11 cellular contexts compared by ENCODE assay signal in the genomic region with DNA sequence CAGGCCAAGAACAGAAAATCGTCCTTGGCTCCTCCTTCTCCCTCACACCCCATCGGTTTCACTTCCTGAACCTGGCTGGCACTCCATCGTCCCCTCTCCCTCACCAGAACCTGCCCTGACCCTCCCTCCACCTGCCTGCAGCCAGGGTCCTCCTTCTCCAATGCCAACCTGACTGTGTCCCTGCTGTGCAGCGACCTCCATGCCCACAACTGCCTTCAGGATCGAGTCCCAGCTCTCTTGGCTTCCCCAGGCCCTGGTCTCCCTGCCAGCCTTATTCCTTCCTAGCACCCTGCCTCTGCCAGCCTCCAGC. TPM values are rescaled to one million over a fixed set of nuclear protein-coding genes. Genes with fewer than 3 reads are reported as not detected.
DNase-seq lines count a peak whose midpoint lies in the region; ATAC-seq and TF ChIP-seq lines count a peak whose summit lies in the region.
"Had no signal": no experiment of that assay in that cellular context is flagged by ENCODE, and none has a peak within 500 bp of the region (broad histone marks: within the 10 kb centered on the region; RNA-seq: fewer than 3 reads in every experiment).

No MANE protein-coding gene starts in this region.

- H3K27me3 Mint-ChIP-seq in stimulated activated naive CD8-positive, alpha-beta T cell treated with anti-CD3 and anti-CD28 coated beads, Interleukin-15, Interleukin-2, amounts not matched to agents 100 ng/mL and 50 ng/mL, for 24 hours, result no peaks in the 10 kb centered on the region
- no peaks in the 10 kb centered on the region for H3K27me3 Mint-ChIP-seq in WTC11 (ENCODE audit: low read depth)
- peaks cover 13% of the 10 kb centered on the region for H3K27me3 Mint-ChIP-seq in Caco-2 (ENCODE audit: insufficient read depth, unreplicated experiment)

- peak overlapping the region; percentile 95 for H3K27ac Mint-ChIP-seq in stimulated activated naive CD8-positive, alpha-beta T cell treated with anti-CD3 and anti-CD28 coated beads, Interleukin-15, Interleukin-2, amounts not matched to agents 100 ng/mL and 50 ng/mL, for 24 hours
- peak overlapping the region; percentile 2; the same call in 1 of the 2 replicates for H3K27ac Mint-ChIP-seq in WTC11
- no peak overlapping the region for H3K27ac Mint-ChIP-seq in Caco-2 (ENCODE audit: unreplicated experiment)

- TF ChIP-seq CTCF in WTC11 (IDR thresholded peaks at IDR 0.05), result no peak
- TF ChIP-seq CTCF in Caco-2 (IDR thresholded peaks at IDR 0.05; ENCODE audit: insufficient read depth in 1 of 2, low read depth in 1 of 2, low read length in 1 of 2, severe bottlenecking in 1 of 2, unreplicated experiment in 1 of 2), result no peak

- H3K27me3 ChIP-seq in Caco-2 (replicated peaks; ENCODE audit: control insufficient read depth, insufficient read depth, low read length), result no peaks in the 10 kb centered on the region
- H3K27me3 ChIP-seq: thyroid gland had no signal

- no peaks in the 10 kb centered on the region for H3K36me3 ChIP-seq in Caco-2 (ENCODE audit: control insufficient read depth, insufficient read depth, low read length)
- H3K36me3 ChIP-seq: thyroid gland had no signal

- no TSS peak for BruUV-seq in Caco-2 (replicated peaks; lab: Mats Ljungman, UMichigan)

- H3K4me3 Mint-ChIP-seq in stimulated activated naive CD8-positive, alpha-beta T cell treated with anti-CD3 and anti-CD28 coated beads, Interleukin-15, Interleukin-2, amounts not matched to agents 100 ng/mL and 50 ng/mL, for 24 hours, result peak overlapping the region; percentile 72
- H3K4me3 Mint-ChIP-seq in WTC11 (no peak overlapping the region), Caco-2 (ENCODE audit: unreplicated experiment) (no peak overlapping the region)

- H3K4me1 ChIP-seq in Caco-2, result no peaks in the 10 kb centered on the region
- H3K4me1 ChIP-seq: thyroid gland had no signal

- ATAC-seq in stimulated activated naive CD8-positive, alpha-beta T cell treated with anti-CD3 and anti-CD28 coated beads, Interleukin-15, Interleukin-2, amounts not matched to agents 100 U/mL and 50 U/mL, for 24 hours, result no peak
- ATAC-seq in HG02840 (IDR thresholded peaks at IDR 0.05; ENCODE audit: low FRiP score, unreplicated experiment) (peak; percentile 8), WTC11 (0 out of 2 replicates have a peak, but pooled peaks have one; percentile 28), HG03045 (IDR thresholded peaks at IDR 0.05; ENCODE audit: unreplicated experiment) (no peak)

- CTCF ChIA-PET in WTC11 (lab: Charles Lee), result no interaction called here
- CTCF ChIA-PET in Caco-2 (lab: Charles Lee), result no interaction called here

- POLR2A ChIA-PET in WTC11 (lab: Charles Lee), result no interaction called here
- POLR2A ChIA-PET in Caco-2 (lab: Charles Lee), result no interaction called here

- H3K4me1 Mint-ChIP-seq in stimulated activated naive CD8-positive, alpha-beta T cell treated with anti-CD3 and anti-CD28 coated beads, Interleukin-15, Interleukin-2, amounts not matched to agents 100 ng/mL and 50 ng/mL, for 24 hours (ENCODE audit: low read depth), result peaks cover 79% of the 10 kb centered on the region
- H3K4me1 Mint-ChIP-seq in WTC11, result peaks cover 13% of the 10 kb centered on the region
- peaks cover 3% of the 10 kb centered on the region for H3K4me1 Mint-ChIP-seq in Caco-2 (ENCODE audit: low read depth, unreplicated experiment)

- no peaks in the 10 kb centered on the region for H3K9me3 ChIP-seq in Caco-2
- H3K9me3 ChIP-seq: thyroid gland had no signal

- H3K4me3 ChIP-seq in Caco-2 (ENCODE audit: low read depth, low read length), result no peak overlapping the region
- H3K4me3 ChIP-seq: thyroid gland had no signal

- H3K36me3 Mint-ChIP-seq in stimulated activated naive CD8-positive, alpha-beta T cell treated with anti-CD3 and anti-CD28 coated beads, Interleukin-15, Interleukin-2, amounts not matched to agents 100 ng/mL and 50 ng/mL, for 24 hours (ENCODE audit: low read depth), result peaks cover 61% of the 10 kb centered on the region
- H3K36me3 Mint-ChIP-seq in WTC11, result 0 out of 2 replicates have a peak, but pooled peaks cover 3% of the 10 kb centered on the region
- no peaks in the 10 kb centered on the region for H3K36me3 Mint-ChIP-seq in Caco-2 (ENCODE audit: insufficient read depth, unreplicated experiment)

- no peak for DNase-seq in stimulated activated naive CD8-positive, alpha-beta T cell treated with anti-CD3 and anti-CD28 coated beads, Interleukin-15, Interleukin-2, amounts not matched to agents 100 U/mL and 50 U/mL, for 24 hours
- DNase-seq in WTC11 (ENCODE audit: low spot score) (no peak), GM03348 (ENCODE audit: low spot score) (no peak), Caco-2 (no peak), NCI-H345 (lab: John Stamatoyannopoulos, UW) (no peak)
- DNase-seq: activated effector memory CD4-positive, alpha-beta T cell treated with Interleukin-2 at 50 U/mL for 16 hours; effector CD4-positive, alpha-beta T cell; thyroid gland had no signal

- peaks cover 9% of the 10 kb centered on the region for H3K9me3 Mint-ChIP-seq in stimulated activated naive CD8-positive, alpha-beta T cell treated with anti-CD3 and anti-CD28 coated beads, Interleukin-15, Interleukin-2, amounts not matched to agents 100 ng/mL and 50 ng/mL, for 24 hours
- peaks cover 8% of the 10 kb centered on the region for H3K9me3 Mint-ChIP-seq in WTC11
- peaks cover 7% of the 10 kb centered on the region for H3K9me3 Mint-ChIP-seq in Caco-2 (ENCODE audit: unreplicated experiment)

- intact Hi-C loops in Caco-2 (cut with micrococcal nuclease; ENCODE audit: unreplicated experiment), result no loop called here

TF ChIP-seq in WTC11, 78 proteins besides CTCF, POLR2A, EP300 and RAD21:
- TF ChIP-seq, protein P1, sequence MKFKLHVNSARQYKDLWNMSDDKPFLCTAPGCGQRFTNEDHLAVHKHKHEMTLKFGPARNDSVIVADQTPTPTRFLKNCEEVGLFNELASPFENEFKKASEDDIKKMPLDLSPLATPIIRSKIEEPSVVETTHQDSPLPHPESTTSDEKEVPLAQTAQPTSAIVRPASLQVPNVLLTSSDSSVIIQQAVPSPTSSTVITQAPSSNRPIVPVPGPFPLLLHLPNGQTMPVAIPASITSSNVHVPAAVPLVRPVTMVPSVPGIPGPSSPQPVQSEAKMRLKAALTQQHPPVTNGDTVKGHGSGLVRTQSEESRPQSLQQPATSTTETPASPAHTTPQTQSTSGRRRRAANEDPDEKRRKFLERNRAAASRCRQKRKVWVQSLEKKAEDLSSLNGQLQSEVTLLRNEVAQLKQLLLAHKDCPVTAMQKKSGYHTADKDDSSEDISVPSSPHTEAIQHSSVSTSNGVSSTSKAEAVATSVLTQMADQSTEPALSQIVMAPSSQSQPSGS (CRISPR knock-in tag; IDR thresholded peaks at IDR 0.05; ENCODE audit: borderline replicate concordance, low read depth), result no peak
- TF ChIP-seq ZNF263 (CRISPR knock-in tag; IDR thresholded peaks at IDR 0.05; ENCODE audit: low read depth) (no peak), NFATC4 (CRISPR knock-in tag; IDR thresholded peaks at IDR 0.05) (no peak), NR1H2 (CRISPR knock-in tag; IDR thresholded peaks at IDR 0.05) (no peak), EMX1 (CRISPR knock-in tag; IDR thresholded peaks at IDR 0.05) (no peak)
- TF ChIP-seq, protein P2, sequence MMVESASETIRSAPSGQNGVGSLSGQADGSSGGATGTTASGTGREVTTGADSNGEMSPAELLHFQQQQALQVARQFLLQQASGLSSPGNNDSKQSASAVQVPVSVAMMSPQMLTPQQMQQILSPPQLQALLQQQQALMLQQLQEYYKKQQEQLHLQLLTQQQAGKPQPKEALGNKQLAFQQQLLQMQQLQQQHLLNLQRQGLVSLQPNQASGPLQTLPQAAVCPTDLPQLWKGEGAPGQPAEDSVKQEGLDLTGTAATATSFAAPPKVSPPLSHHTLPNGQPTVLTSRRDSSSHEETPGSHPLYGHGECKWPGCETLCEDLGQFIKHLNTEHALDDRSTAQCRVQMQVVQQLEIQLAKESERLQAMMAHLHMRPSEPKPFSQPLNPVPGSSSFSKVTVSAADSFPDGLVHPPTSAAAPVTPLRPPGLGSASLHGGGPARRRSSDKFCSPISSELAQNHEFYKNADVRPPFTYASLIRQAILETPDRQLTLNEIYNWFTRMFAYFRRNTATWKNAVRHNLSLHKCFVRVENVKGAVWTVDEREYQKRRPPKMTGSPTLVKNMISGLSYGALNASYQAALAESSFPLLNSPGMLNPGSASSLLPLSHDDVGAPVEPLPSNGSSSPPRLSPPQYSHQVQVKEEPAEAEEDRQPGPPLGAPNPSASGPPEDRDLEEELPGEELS (CRISPR knock-in tag; IDR thresholded peaks at IDR 0.05), result no peak
TF ChIP-seq in WTC11: peak in this region for 0.

RNA-seq across cellular contexts. Expression of a gene that starts 19.8 kb away (rescaled TPM):
- total RNA-seq in WTC11 (2021) (5.7 to 8.4 TPM (median 7.9 TPM) in 3 replicates), Caco-2 (2022) (0.23 TPM in 1 of 2 replicates, not detected in the other)

RNA-seq across cellular contexts. Expression of a gene that starts 55.2 kb away (rescaled TPM):
- 10.3 to 15.9 TPM (median 13.9 TPM) in 3 replicates for total RNA-seq in WTC11 (2021)
- 13.6 and 13.8 TPM in 2 replicates for total RNA-seq in Caco-2 (2022)

Comparison
In these comparisons a context has a peak if more than half of its experiments do, and no peak if none do; other contexts are left out.
1. ATAC-seq: peak in HG02840 (single experiment) and WTC11 (single experiment); none in stimulated activated naive CD8-positive, alpha-beta T cell treated with anti-CD3 and anti-CD28 coated beads, Interleukin-15, Interleukin-2, amounts not matched to agents 100 U/mL and 50 U/mL, for 24 hours (single experiment) and HG03045 (single experiment).